20 cellular contexts compared by ENCODE assay signal in the genomic region with DNA sequence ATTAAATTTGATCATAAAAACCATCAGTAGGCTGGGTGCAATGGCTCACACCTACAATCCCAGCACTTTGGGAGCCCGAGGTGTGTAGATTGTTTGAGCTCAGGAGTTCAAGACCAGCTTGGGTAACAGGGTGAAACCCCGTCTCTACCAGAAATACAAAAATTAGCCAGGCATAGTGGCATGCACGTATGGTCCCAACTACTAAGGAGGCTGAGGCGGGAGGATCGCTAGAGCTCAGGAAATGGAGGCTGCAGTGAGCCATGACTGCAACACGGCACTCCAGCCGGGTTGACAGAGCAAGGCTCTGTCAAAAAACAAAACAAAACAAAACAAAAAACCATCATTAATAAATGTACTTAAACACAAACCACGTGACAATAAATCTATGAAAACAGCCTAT.
DNase-seq lines count a peak whose midpoint lies in the region; ATAC-seq, FAIRE-seq and TF ChIP-seq lines count a peak whose summit lies in the region.
"Had no signal": no experiment of that assay in that cellular context is flagged by ENCODE, and none has a peak within 500 bp of the region (broad histone marks: within the 10 kb centered on the region; RNA-seq: fewer than 3 reads in every experiment).

No MANE protein-coding gene starts in this region.

- H3K27ac Mint-ChIP-seq in CD4-positive, CD25-positive, alpha-beta regulatory T cell: peak overlapping the region; percentile 48 to 64 (median 49)
- H3K27ac Mint-ChIP-seq in CD4-positive, alpha-beta memory T cell: peak overlapping the region in 4 of 7 donors; percentile 38 to 64 (median 42)
- H3K27ac Mint-ChIP-seq in T-helper 17 cell (peak overlapping the region; percentile 92), H9 (no peak overlapping the region)
- H3K27ac Mint-ChIP-seq: CD8-positive, alpha-beta T cell had no signal

- no peak for ATAC-seq in CD4-positive, CD25-positive, alpha-beta regulatory T cell (ENCODE audit: low read depth in 2 of 2)
- ATAC-seq in T-helper 17 cell: no peak
- ATAC-seq: CD8-positive, alpha-beta T cell; HCT116 had no signal

- FAIRE-seq in urothelium cell line (lab: Jason Lieb, UNC): no peak
- FAIRE-seq: A204.1, GM19239, HTR-8/SVneo had no signal

- no peaks in the 10 kb centered on the region for H3K23me2 ChIP-seq in H9 (ENCODE audit: insufficient read length, low read depth, low read length, poor library complexity, severe bottlenecking)

- TF ChIP-seq EP300 in neural cell (conservative IDR thresholded peaks at IDR 0.05; ENCODE audit: poor library complexity, severe bottlenecking): no peak
- TF ChIP-seq EP300 in suprapubic skin (IDR thresholded peaks at IDR 0.05): no peak

- CTCF ChIA-PET in CD4-positive, alpha-beta memory T cell (lab: Charles Lee; ENCODE audit: partially characterized antibody): interaction anchor here (1.0 to 1.6 kb wide), 2 partner anchors 9 to 47 kb away, joined by 3 to 4 read pairs; no protein-coding TSS in a partner anchor

- no peak overlapping the region for H2BK20ac ChIP-seq in H9 (ENCODE audit: low read depth, low read length, poor library complexity, severe bottlenecking)

- TF ChIP-seq CTCF in neural cell (IDR thresholded peaks at IDR 0.05; ENCODE audit: poor library complexity, severe bottlenecking) (no peak), H9 (conservative IDR thresholded peaks at IDR 0.05) (no peak), suprapubic skin (IDR thresholded peaks at IDR 0.05) (no peak)

- no CpG with 5 or more reads among the region's 8 CpGs for WGBS in H9 (ENCODE audit: extremely low coverage, insufficient read length, low lambda C conversion rate)
- 95% methylated on average over 8 of the region's 8 CpGs for WGBS in suprapubic skin

- H3K18ac ChIP-seq in H9 (ENCODE audit: insufficient read length, low read depth, low read length): no peak overlapping the region

- TF ChIP-seq RAD21 in neural cell (conservative IDR thresholded peaks at IDR 0.05): no peak

- peaks cover 49% of the 10 kb centered on the region for H3K4me1 ChIP-seq in CD4-positive, CD25-positive, alpha-beta regulatory T cell (ENCODE audit: control insufficient read depth, insufficient read depth, low read length, poor library complexity, severe bottlenecking)
- peaks cover 66% of the 10 kb centered on the region for H3K4me1 ChIP-seq in CD4-positive, alpha-beta memory T cell (ENCODE audit: insufficient read depth, low read length)
- H3K4me1 ChIP-seq in H9 (ENCODE audit: insufficient read depth, low read length) (no peaks in the 10 kb centered on the region), suprapubic skin (peaks cover 23% of the 10 kb centered on the region)
- H3K4me1 ChIP-seq: BE2C had no signal

- H3K9me3 ChIP-seq in CD4-positive, CD25-positive, alpha-beta regulatory T cell (ENCODE audit: control insufficient read depth in 2 of 2, low read length in 2 of 2): no peaks in the 10 kb centered on the region
- no peaks in the 10 kb centered on the region for H3K9me3 ChIP-seq in CD4-positive, alpha-beta memory T cell (ENCODE audit: control insufficient read depth in 1 of 2, low read length in 2 of 2)
- no peaks in the 10 kb centered on the region for H3K9me3 ChIP-seq in T-helper 17 cell (ENCODE audit: control insufficient read depth, low read length, poor library complexity, severe bottlenecking)
- no peaks in the 10 kb centered on the region for H3K9me3 ChIP-seq in neural cell (ENCODE audit: low read length)
- H3K9me3 ChIP-seq in H9 (ENCODE audit: control insufficient read depth, low read depth, low read length): no peaks in the 10 kb centered on the region
- H3K9me3 ChIP-seq in suprapubic skin: no peaks in the 10 kb centered on the region
- H3K9me3 ChIP-seq: BE2C had no signal

- no peak overlapping the region for H3K27ac ChIP-seq in CD4-positive, CD25-positive, alpha-beta regulatory T cell (ENCODE audit: insufficient read depth, low read length, poor library complexity, severe bottlenecking)
- no peak overlapping the region for H3K27ac ChIP-seq in CD4-positive, alpha-beta memory T cell (ENCODE audit: low read depth, low read length)
- H3K27ac ChIP-seq in neural cell (ENCODE audit: low read length) (peak overlapping the region; percentile 55), H9 (ENCODE audit: insufficient read length, low read depth, low read length) (no peak overlapping the region), suprapubic skin (no peak overlapping the region)

- no peaks in the 10 kb centered on the region for H3K27me3 ChIP-seq in CD4-positive, CD25-positive, alpha-beta regulatory T cell (ENCODE audit: control insufficient read depth, insufficient read depth, low read length)
- no peaks in the 10 kb centered on the region for H3K27me3 ChIP-seq in CD4-positive, alpha-beta memory T cell (ENCODE audit: insufficient read depth, low read length)
- H3K27me3 ChIP-seq in neural cell (ENCODE audit: insufficient read depth, low read depth, low read length) (no peaks in the 10 kb centered on the region), H9 (ENCODE audit: insufficient read depth, low read length) (no peaks in the 10 kb centered on the region), suprapubic skin (no peaks in the 10 kb centered on the region)
- H3K27me3 ChIP-seq: BE2C had no signal

- no peak overlapping the region for H4K5ac ChIP-seq in H9 (ENCODE audit: insufficient read length, low read depth, low read length)

- no peaks in the 10 kb centered on the region for H3K27me3 Mint-ChIP-seq in CD4-positive, CD25-positive, alpha-beta regulatory T cell
- no peaks in the 10 kb centered on the region for H3K27me3 Mint-ChIP-seq in CD4-positive, alpha-beta memory T cell
- no peaks in the 10 kb centered on the region for H3K27me3 Mint-ChIP-seq in T-helper 17 cell
- no peaks in the 10 kb centered on the region for H3K27me3 Mint-ChIP-seq in H9 (ENCODE audit: low read depth)
- H3K27me3 Mint-ChIP-seq: IgD-negative memory B cell had no signal

- no peaks in the 10 kb centered on the region for H3K36me3 Mint-ChIP-seq in CD4-positive, CD25-positive, alpha-beta regulatory T cell
- H3K36me3 Mint-ChIP-seq in CD4-positive, alpha-beta memory T cell: peaks cover 0 to 4% of the 10 kb centered on the region in 2 donors
- H3K36me3 Mint-ChIP-seq in T-helper 17 cell (ENCODE audit: low read depth) (no peaks in the 10 kb centered on the region), H9 (ENCODE audit: insufficient read depth in 1 of 3, low read depth in 3 of 3) (peaks cover 0 to 5% (median 0%) of the 10 kb centered on the region in 3 experiments; a peak in 3 of 7 replicates)

- H3K79me2 ChIP-seq in neural cell (replicated peaks; ENCODE audit: insufficient read depth, low read length): peaks cover 95% of the 10 kb centered on the region
- peaks cover 23% of the 10 kb centered on the region for H3K79me2 ChIP-seq in H9 (ENCODE audit: insufficient read depth, low read length)

- intact Hi-C loops in CD4-positive, alpha-beta memory T cell (cut with micrococcal nuclease): no loop called here

- H3F3A ChIP-seq in neural cell (ENCODE audit: insufficient read depth, low read length, poor library complexity, severe bottlenecking): no peaks in the 10 kb centered on the region

- no peak for TF ChIP-seq POLR2A in suprapubic skin (IDR thresholded peaks at IDR 0.05)

- H2BK15ac ChIP-seq in H9 (ENCODE audit: low read depth, low read length): no peak overlapping the region

- H3K4me2 ChIP-seq in neural cell (ENCODE audit: low read length): no peak overlapping the region
- no peak overlapping the region for H3K4me2 ChIP-seq in H9 (ENCODE audit: insufficient read depth, insufficient read length, low read length)

- no peak overlapping the region for H2BK120ac ChIP-seq in H9 (ENCODE audit: low read depth, low read length, poor library complexity, severe bottlenecking)

- no peak overlapping the region for H3K23ac ChIP-seq in H9 (ENCODE audit: insufficient read length, low read depth, low read length)

- no peak overlapping the region for H3K14ac ChIP-seq in H9 (ENCODE audit: insufficient read depth, low read length)

- no peaks in the 10 kb centered on the region for H3K9me3 Mint-ChIP-seq in CD4-positive, CD25-positive, alpha-beta regulatory T cell
- no peaks in the 10 kb centered on the region for H3K9me3 Mint-ChIP-seq in CD4-positive, alpha-beta memory T cell
- no peaks in the 10 kb centered on the region for H3K9me3 Mint-ChIP-seq in H9
- H3K9me3 Mint-ChIP-seq: IgD-negative memory B cell had no signal

- no peak overlapping the region for H4K91ac ChIP-seq in H9 (ENCODE audit: insufficient read length, low read depth, low read length)

- no peak overlapping the region for H3K4ac ChIP-seq in H9 (ENCODE audit: low read depth, low read length)

- no peak overlapping the region for H2AK5ac ChIP-seq in H9 (ENCODE audit: insufficient read length, low read length)

- no peak overlapping the region for H2AFZ ChIP-seq in neural cell (ENCODE audit: low read depth, low read length)
- no peak overlapping the region for H2AFZ ChIP-seq in H9 (ENCODE audit: low read length)

- H3K4me1 Mint-ChIP-seq in CD4-positive, CD25-positive, alpha-beta regulatory T cell: peaks cover 52 to 82% (median 69%) of the 10 kb centered on the region in 4 donors
- peaks cover 40 to 85% (median 63%) of the 10 kb centered on the region in 4 donors for H3K4me1 Mint-ChIP-seq in CD4-positive, alpha-beta memory T cell
- H3K4me1 Mint-ChIP-seq in T-helper 17 cell: peaks cover 37% of the 10 kb centered on the region
- peaks cover 18 to 24% of the 10 kb centered on the region in 2 experiments for H3K4me1 Mint-ChIP-seq in H9

- H3K36me3 ChIP-seq in CD4-positive, CD25-positive, alpha-beta regulatory T cell (ENCODE audit: control insufficient read depth, insufficient read depth, low read length): no peaks in the 10 kb centered on the region
- no peaks in the 10 kb centered on the region for H3K36me3 ChIP-seq in CD4-positive, alpha-beta memory T cell (ENCODE audit: insufficient read depth, low read length)
- no peaks in the 10 kb centered on the region for H3K36me3 ChIP-seq in neural cell (ENCODE audit: insufficient read depth, low read length)
- H3K36me3 ChIP-seq in suprapubic skin: no peaks in the 10 kb centered on the region
- H3K36me3 ChIP-seq: BE2C had no signal

- no peak overlapping the region for H4K8ac ChIP-seq in H9 (replicated peaks; ENCODE audit: insufficient read length, low read depth, low read length)

- POLR2A ChIA-PET in CD4-positive, alpha-beta memory T cell (lab: Charles Lee; ENCODE audit: partially characterized antibody): no interaction called here

- no peaks in the 10 kb centered on the region for H4K20me1 ChIP-seq in neural cell (ENCODE audit: insufficient read depth)
- no peaks in the 10 kb centered on the region for H4K20me1 ChIP-seq in H9 (ENCODE audit: control insufficient read depth, insufficient read depth, insufficient read length)

- H3T11ph ChIP-seq in H9 (ENCODE audit: low read length): no peak overlapping the region

- H3K9ac ChIP-seq in neural cell (ENCODE audit: low read length) (no peak overlapping the region), H9 (ENCODE audit: extremely low read depth, insufficient read length, low read length) (no peak overlapping the region)

- no peak overlapping the region for H2BK12ac ChIP-seq in H9 (ENCODE audit: insufficient read length, low read depth, low read length)

- no peak for DNase-seq in CD4-positive, CD25-positive, alpha-beta regulatory T cell
- DNase-seq in CD4-positive, alpha-beta memory T cell: no peak
- DNase-seq in T-helper 17 cell (no peak), urothelium cell line (ENCODE audit: low spot score) (no peak), H9 (no peak), suprapubic skin (ENCODE audit: low spot score in 2 of 2) (no peak)
- DNase-seq: ACHN; BE2C; C1 segment of cervical spinal cord; Calu3; CD8-positive, alpha-beta T cell; DMS79 treated with DMSO at 0.1 percent for 48 hours; GF-D8; KBM-7 had no signal

- H3K9me2 ChIP-seq in neural cell (ENCODE audit: insufficient read depth, low read length): no peaks in the 10 kb centered on the region

- H3K56ac ChIP-seq in H9 (ENCODE audit: insufficient read length, low read depth, low read length): no peak overlapping the region

- peaks cover 3% of the 10 kb centered on the region for H3K79me1 ChIP-seq in H9 (ENCODE audit: insufficient read depth, low read depth, low read length, poor library complexity, severe bottlenecking)

- H3K4me3 Mint-ChIP-seq in CD4-positive, CD25-positive, alpha-beta regulatory T cell: peak overlapping the region in 1 of 4 donors; percentile 2
- no peak overlapping the region for H3K4me3 Mint-ChIP-seq in CD4-positive, alpha-beta memory T cell
- H3K4me3 Mint-ChIP-seq in T-helper 17 cell (no peak overlapping the region), H9 (no peak overlapping the region)
- H3K4me3 Mint-ChIP-seq: CD8-positive, alpha-beta T cell had no signal

- no peak overlapping the region for H2BK5ac ChIP-seq in H9 (ENCODE audit: insufficient read length, low read length)

- no peak overlapping the region for H3K4me3 ChIP-seq in CD4-positive, CD25-positive, alpha-beta regulatory T cell (ENCODE audit: low read depth, low read length)
- H3K4me3 ChIP-seq in CD4-positive, alpha-beta memory T cell (ENCODE audit: low read length in 2 of 2): no peak overlapping the region
- peak overlapping the region; percentile 46 for H3K4me3 ChIP-seq in neural cell (ENCODE audit: low read length)
- no peak overlapping the region for H3K4me3 ChIP-seq in suprapubic skin

Comparison
In these comparisons a context has a peak if more than half of its experiments do, and no peak if none do; other contexts are left out.
1. H3K27ac Mint-ChIP-seq: peak in CD4-positive, CD25-positive, alpha-beta regulatory T cell (3 of 3), CD4-positive, alpha-beta memory T cell (4 of 7) and T-helper 17 cell (single experiment); none in H9 (0 of 3).